Comparison of ENCODE assay signal across 1 cellular context in genomic region chr7:134784251-134785049, GRCh38.
TF ChIP-seq lines count a peak whose summit lies in the region.

No MANE protein-coding gene starts in this region.

TF ChIP-seq in IMR-90, 13 proteins besides CTCF, POLR2A, EP300 and RAD21 (continued from another document):
- TF ChIP-seq ELK1 (IDR thresholded peaks at IDR 0.05; ENCODE audit: borderline replicate concordance, low read depth, low read length) (no peak), NFE2L2 (IDR thresholded peaks at IDR 0.05; ENCODE audit: low read depth, low read length) (no peak), MAFK (IDR thresholded peaks at IDR 0.05; ENCODE audit: low read depth, low read length) (no peak), SMC3 (IDR thresholded peaks at IDR 0.05; ENCODE audit: low read depth, low read length) (no peak), USF2 (IDR thresholded peaks at IDR 0.05; ENCODE audit: low read depth, low read length) (no peak), BHLHE40 (IDR thresholded peaks at IDR 0.05; ENCODE audit: low read depth, low read length) (no peak), MXI1 (IDR thresholded peaks at IDR 0.05; ENCODE audit: borderline replicate concordance, low read depth, low read length) (no peak)
